8 cellular contexts compared by ENCODE assay signal in the genomic region with DNA sequence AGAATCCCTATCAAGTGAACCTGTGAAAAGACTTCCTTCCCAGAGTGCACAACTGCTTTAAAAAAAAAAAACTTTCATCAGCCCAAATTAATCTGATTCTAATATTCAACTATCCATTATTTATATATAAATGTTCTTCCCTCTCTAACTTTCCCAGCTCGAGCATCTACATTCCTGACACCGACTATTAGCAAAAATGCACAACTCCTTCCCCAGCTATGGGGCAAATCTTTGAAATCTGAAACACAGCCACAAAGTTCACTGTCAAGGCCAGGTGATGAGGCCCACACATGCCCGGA. TPM values are rescaled to one million over a fixed set of nuclear protein-coding genes. Genes with fewer than 3 reads are reported as not detected.
DNase-seq lines count a peak whose midpoint lies in the region; ATAC-seq, FAIRE-seq and TF ChIP-seq lines count a peak whose summit lies in the region.

No MANE protein-coding gene starts in this region.

- peak overlapping the region; percentile 35 for H2AFZ ChIP-seq in ACC112 (ENCODE audit: low read length, unreplicated experiment)

- H3K27ac ChIP-seq in ACC112 (ENCODE audit: low read depth, low read length) (peak overlapping the region; percentile 68), HL-60 (replicated peaks) (peak overlapping the region; percentile 67), muscle layer of colon (ENCODE audit: low read depth, low read length) (peak overlapping the region; percentile 89)

- peak overlapping the region; percentile 96 for H3K4me3 ChIP-seq in ACC112 (ENCODE audit: low read depth, low read length)
- peak overlapping the region; percentile 66 for H3K4me3 ChIP-seq in HL-60 (replicated peaks; ENCODE audit: insufficient read depth, low read length)
- H3K4me3 ChIP-seq in bronchial epithelial cell (ENCODE audit: low read depth, low read length): peak overlapping the region; percentile 70
- peak overlapping the region; percentile 55 to 90 for H3K4me3 ChIP-seq in muscle layer of colon (ENCODE audit: low read depth in 1 of 2, low read length in 2 of 2)

- ATAC-seq in HG03025 (IDR thresholded peaks at IDR 0.05; ENCODE audit: low FRiP score, unreplicated experiment): no peak

- FAIRE-seq in bronchial epithelial cell (lab: Jason Lieb, UNC): no peak

- TF ChIP-seq CTCF in HL-60 (IDR thresholded peaks at IDR 0.05; ENCODE audit: insufficient read depth, low read length) (no peak), bronchial epithelial cell (IDR thresholded peaks at IDR 0.05; ENCODE audit: insufficient read depth, low read length, severe bottlenecking) (no peak)

- peaks cover 38% of the 10 kb centered on the region for H3K4me1 ChIP-seq in ACC112 (ENCODE audit: control insufficient read depth, insufficient read depth, low read length, unreplicated experiment)
- H3K4me1 ChIP-seq in muscle layer of colon (ENCODE audit: insufficient read depth, low read length): peaks cover 43% of the 10 kb centered on the region

- no peak for DNase-seq in HL-60 (ENCODE audit: low read depth in 1 of 2, low spot score in 1 of 2)
- no peak for DNase-seq in bronchial epithelial cell (ENCODE audit: low read depth)
- no peak for DNase-seq in Ammon's horn (ENCODE audit: low spot score)
- DNase-seq in glomerular visceral epithelial cell (ENCODE audit: extremely low spot score): no peak
- DNase-seq in HuH-7 (ENCODE audit: low spot score): no peak

- H3K27me3 ChIP-seq in ACC112 (ENCODE audit: insufficient read depth, low read length): no peaks in the 10 kb centered on the region
- H3K27me3 ChIP-seq in HL-60 (ENCODE audit: insufficient read depth, poor library complexity, severe bottlenecking): no peaks in the 10 kb centered on the region
- no peaks in the 10 kb centered on the region for H3K27me3 ChIP-seq in bronchial epithelial cell (ENCODE audit: control insufficient read depth, insufficient read depth, low read length)
- H3K27me3 ChIP-seq in muscle layer of colon (ENCODE audit: control insufficient read depth in 1 of 2, insufficient read depth in 2 of 2, low read length in 2 of 2): no peaks in the 10 kb centered on the region

- peaks cover 56% of the 10 kb centered on the region for H3K79me2 ChIP-seq in ACC112 (ENCODE audit: control insufficient read depth, insufficient read depth, low read length, unreplicated experiment)

- H3K9ac ChIP-seq in muscle layer of colon (ENCODE audit: low read length): peak overlapping the region; percentile 82

- no peaks in the 10 kb centered on the region for H3K9me3 ChIP-seq in muscle layer of colon (ENCODE audit: low read length)

- no peaks in the 10 kb centered on the region for H3K36me3 ChIP-seq in ACC112 (ENCODE audit: insufficient read depth, low read length)
- no peaks in the 10 kb centered on the region for H3K36me3 ChIP-seq in bronchial epithelial cell (ENCODE audit: control insufficient read depth, insufficient read depth, low read length)
- no peaks in the 10 kb centered on the region for H3K36me3 ChIP-seq in muscle layer of colon (ENCODE audit: insufficient read depth, low read length)

RNA-seq across cellular contexts. Expression of gene PHF21A, which starts 2.3 kb away (rescaled TPM):
- 3.4 and 6.1 TPM in 2 replicates for total RNA-seq in bronchial epithelial cell
